In the genomic region with DNA sequence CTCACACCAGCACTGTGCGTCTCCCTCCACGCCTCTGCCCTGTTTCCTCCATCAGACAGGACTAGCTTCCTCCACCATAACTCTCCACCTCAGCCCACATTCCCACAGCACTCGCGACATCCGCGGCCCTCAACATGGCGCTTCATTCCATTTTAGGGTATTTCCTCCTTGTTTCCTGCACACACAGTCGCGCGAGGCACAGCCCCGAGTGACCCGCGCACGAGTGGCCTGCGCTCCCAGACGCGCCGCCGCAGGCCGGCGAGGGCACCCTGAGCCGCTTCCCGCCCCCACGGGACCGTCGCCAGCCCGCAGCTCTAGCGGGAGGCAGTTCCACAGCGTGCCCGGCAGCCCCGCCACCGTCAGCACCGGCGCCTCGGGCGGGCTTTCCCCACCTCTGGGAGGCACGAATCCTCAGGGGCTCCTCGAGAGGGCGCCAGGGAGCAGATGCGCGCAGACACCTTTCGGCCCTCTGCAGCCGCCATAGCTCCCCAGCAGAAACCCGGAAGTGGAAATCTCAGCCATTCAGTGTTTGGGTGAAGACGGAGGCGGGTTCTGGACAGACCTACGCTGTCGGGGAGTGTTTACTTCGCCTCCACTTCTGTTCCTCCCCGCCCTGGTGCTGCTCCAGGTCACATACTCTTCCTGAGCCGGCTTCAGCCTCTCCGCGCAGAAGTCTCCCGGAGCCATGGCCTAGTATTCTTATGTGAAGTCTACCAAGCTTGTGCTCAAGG, we compare ENCODE assay signal across 8 cellular contexts.
DNase-seq lines count a peak whose midpoint lies in the region; ATAC-seq, FAIRE-seq and TF ChIP-seq lines count a peak whose summit lies in the region.
"Not testable (repeated sequence)": the region's sequence is repeated elsewhere in the genome, so short reads cannot be mapped to it uniquely, and the experiment has no call there.

No MANE protein-coding gene starts in this region.

- H3K27ac ChIP-seq in small intestine (ENCODE audit: low read depth in 1 of 2, low read length in 1 of 2) (peak overlapping the region; percentile 98 to 99), aorta (ENCODE audit: low read depth in 1 of 2, low read length in 2 of 2) (peak overlapping the region; percentile 49 to 58)

- ATAC-seq in GM18505 (IDR thresholded peaks at IDR 0.05; ENCODE audit: unreplicated experiment) (peak; percentile 100), HG02610 (IDR thresholded peaks at IDR 0.05; ENCODE audit: unreplicated experiment) (peak; percentile 100), left colon (peak; percentile 100), aorta (ENCODE audit: low FRiP score) (peak; percentile 100)
- ATAC-seq in activated CD8-positive, alpha-beta memory T cell treated with anti-CD3 and anti-CD28 coated beads, Interleukin-2, amount 10 ng/mL, durations not matched to agents 7 days and 5 days = peak; percentile 99

- FAIRE-seq in small intestine (lab: Jason Lieb, UNC) = not testable (repeated sequence)

- H3K9me3 Mint-ChIP-seq in activated CD8-positive, alpha-beta memory T cell treated with anti-CD3 and anti-CD28 coated beads, Interleukin-2, amount 10 ng/mL, durations not matched to agents 7 days and 5 days (ENCODE audit: low read depth) = not testable (repeated sequence)

- intact Hi-C loops in left colon (cut with DNase I, micrococcal nuclease); aorta (cut with DNase I): not testable (repeated sequence)

- CTCF ChIA-PET in activated CD8-positive, alpha-beta memory T cell treated with anti-CD3 and anti-CD28 coated beads, Interleukin-2, amount 10 ng/mL, durations not matched to agents 7 days and 5 days (lab: Charles Lee) = interaction anchor here (1.7 kb wide), 1 partner anchor 10 kb away, joined by 5 read pairs; no protein-coding TSS in a partner anchor

- whole genome bisulfite sequencing in small intestine, 3 donors = 11 to 15% (median 12%) methylated on average over 54 of the region's 54 CpGs
- 10% methylated on average over 54 of the region's 54 CpGs for WGBS in aorta, 2 donors

- H3K4me1 ChIP-seq in small intestine (ENCODE audit: control insufficient read depth in 2 of 2, insufficient read depth in 1 of 2, low read depth in 1 of 2, low read length in 1 of 2); aorta (ENCODE audit: control insufficient read depth in 1 of 2, insufficient read depth in 2 of 2, low read length in 2 of 2): not testable (repeated sequence)

- peak; percentile 97 for DNase-seq in LoVo (ENCODE audit: low spot score)
- peak; percentile 99 for DNase-seq in activated CD8-positive, alpha-beta memory T cell treated with anti-CD3 and anti-CD28 coated beads, Interleukin-2, amount 10 ng/mL, durations not matched to agents 7 days and 5 days
- peak; percentile 99 for DNase-seq in effector CD4-positive, alpha-beta T cell
- peak; percentile 96 to 97 for DNase-seq in left colon
- peak; percentile 99 for DNase-seq in small intestine
- peak; percentile 98 to 99 for DNase-seq in aorta

- H3K27ac Mint-ChIP-seq in activated CD8-positive, alpha-beta memory T cell treated with anti-CD3 and anti-CD28 coated beads, Interleukin-2, amount 10 ng/mL, durations not matched to agents 7 days and 5 days = not testable (repeated sequence)

- H3K27me3 Mint-ChIP-seq in activated CD8-positive, alpha-beta memory T cell treated with anti-CD3 and anti-CD28 coated beads, Interleukin-2, amount 10 ng/mL, durations not matched to agents 7 days and 5 days = not testable (repeated sequence)

- H3K9me3 ChIP-seq in small intestine (ENCODE audit: control insufficient read depth, low read depth); aorta (ENCODE audit: control insufficient read depth, low read length): not testable (repeated sequence)

- not testable (repeated sequence) for H3K36me3 ChIP-seq in small intestine (ENCODE audit: control insufficient read depth in 2 of 2, insufficient read depth in 2 of 2, low read length in 2 of 2); aorta (ENCODE audit: control insufficient read depth in 1 of 2, insufficient read depth in 2 of 2, low read length in 1 of 2)

- H3K4me1 Mint-ChIP-seq in activated CD8-positive, alpha-beta memory T cell treated with anti-CD3 and anti-CD28 coated beads, Interleukin-2, amount 10 ng/mL, durations not matched to agents 7 days and 5 days = peaks cover 31% of the 10 kb centered on the region

- peaks cover 23% of the 10 kb centered on the region for H3K36me3 Mint-ChIP-seq in activated CD8-positive, alpha-beta memory T cell treated with anti-CD3 and anti-CD28 coated beads, Interleukin-2, amount 10 ng/mL, durations not matched to agents 7 days and 5 days

- TF ChIP-seq POLR2A in GM18505 (IDR thresholded peaks at IDR 0.05; ENCODE audit: borderline replicate concordance, extremely low read depth, insufficient read depth, insufficient read length) = peak; percentile 94

- H3K27me3 ChIP-seq in small intestine (ENCODE audit: control insufficient read depth in 2 of 2, insufficient read depth in 2 of 2, low read length in 2 of 2); aorta (ENCODE audit: control insufficient read depth in 1 of 2, insufficient read depth in 2 of 2, low read length in 1 of 2): not testable (repeated sequence)

- H3K4me3 ChIP-seq in small intestine (ENCODE audit: low read depth in 1 of 2, low read length in 2 of 2) (peak overlapping the region; percentile 84 to 98), aorta (ENCODE audit: low read length in 2 of 2) (peak overlapping the region; percentile 23 to 83)

- not testable (repeated sequence) for H3K4me3 Mint-ChIP-seq in activated CD8-positive, alpha-beta memory T cell treated with anti-CD3 and anti-CD28 coated beads, Interleukin-2, amount 10 ng/mL, durations not matched to agents 7 days and 5 days

Comparison
In these comparisons a context has a peak if more than half of its experiments do, and no peak if none do; other contexts are left out.
1. Peak in every context shown above with its lines: DNase-seq, ATAC-seq, H3K4me3 ChIP-seq and H3K27ac ChIP-seq.